ENCODE assay signal across 18 cellular contexts in genomic region chr19:43481701-43482100, GRCh38. TPM values are rescaled to one million over a fixed set of nuclear protein-coding genes. Genes with fewer than 3 reads are reported as not detected.
DNase-seq lines count a peak whose midpoint lies in the region; ATAC-seq and TF ChIP-seq lines count a peak whose summit lies in the region.
"Had no signal": no experiment of that assay in that cellular context is flagged by ENCODE, and none has a peak within 500 bp of the region (broad histone marks: within the 10 kb centered on the region; RNA-seq: fewer than 3 reads in every experiment).

No MANE protein-coding gene starts in this region.

- no peaks in the 10 kb centered on the region for H3K27me3 Mint-ChIP-seq in Caco-2 (ENCODE audit: insufficient read depth, unreplicated experiment)
- H3K27me3 Mint-ChIP-seq in nephron progenitor cell (ENCODE audit: low read depth, poor library complexity): no peaks in the 10 kb centered on the region
- H3K27me3 Mint-ChIP-seq: B cell had no signal

- WGBS in right lobe of liver (ENCODE audit: insufficient coverage, low coverage, low lambda C conversion rate, missing lambda C conversion rate): 89% methylated on average over 4 of the region's 6 CpGs

- no peaks in the 10 kb centered on the region for H3K9me3 ChIP-seq in Caco-2
- H3K9me3 ChIP-seq in right lobe of liver: no peaks in the 10 kb centered on the region
- no peaks in the 10 kb centered on the region for H3K9me3 ChIP-seq in OCI-LY7 (ENCODE audit: low read length)
- H3K9me3 ChIP-seq: BLaER1 treated with 17β-estradiol and CSF1 and Interleukin-3, amounts not matched to agents 10 nM and 100 nM; HAP-1 had no signal

- H2AFZ ChIP-seq in OCI-LY7 (ENCODE audit: low read length): no peak overlapping the region
- H2AFZ ChIP-seq: GM23248 had no signal

- ATAC-seq in esophagus mucosa (peak; percentile 4), right lobe of liver (no peak)

- H3K4me1 Mint-ChIP-seq in Caco-2 (ENCODE audit: low read depth, unreplicated experiment) (no peaks in the 10 kb centered on the region), nephron progenitor cell (peaks cover 5% of the 10 kb centered on the region)

- intact Hi-C loops in Caco-2 (cut with micrococcal nuclease; ENCODE audit: unreplicated experiment) (no loop called here), right lobe of liver (cut with DNase I) (no loop called here), OCI-LY7 (cut with micrococcal nuclease; ENCODE audit: unreplicated experiment) (no loop called here)

- TF ChIP-seq CTCF in Caco-2 (IDR thresholded peaks at IDR 0.05; ENCODE audit: insufficient read depth in 1 of 2, low read depth in 1 of 2, low read length in 1 of 2, severe bottlenecking in 1 of 2, unreplicated experiment in 1 of 2) (no peak), nephron progenitor cell (IDR thresholded peaks at IDR 0.05) (no peak), right lobe of liver (IDR thresholded peaks at IDR 0.05) (no peak), OCI-LY7 (conservative IDR thresholded peaks at IDR 0.05; ENCODE audit: low read length) (no peak)

- H3K79me2 ChIP-seq in OCI-LY7 (ENCODE audit: insufficient read depth, low read depth, low read length): no peaks in the 10 kb centered on the region

- peaks cover 15% of the 10 kb centered on the region for H3K36me3 Mint-ChIP-seq in Caco-2 (ENCODE audit: insufficient read depth, unreplicated experiment)
- H3K36me3 Mint-ChIP-seq in nephron progenitor cell (ENCODE audit: low read depth): peaks cover 10% of the 10 kb centered on the region

- H3K9me3 Mint-ChIP-seq in Caco-2 (ENCODE audit: unreplicated experiment) (no peaks in the 10 kb centered on the region), nephron progenitor cell (no peaks in the 10 kb centered on the region)

- CTCF ChIA-PET in Caco-2 (lab: Charles Lee) (no interaction called here), OCI-LY7 (lab: Charles Lee; ENCODE audit: unreplicated experiment) (no interaction called here)

- H3K27me3 ChIP-seq in Caco-2 (replicated peaks; ENCODE audit: control insufficient read depth, insufficient read depth, low read length): no peaks in the 10 kb centered on the region
- H3K27me3 ChIP-seq in right lobe of liver: no peaks in the 10 kb centered on the region
- H3K27me3 ChIP-seq: BLaER1 treated with 17β-estradiol and CSF1 and Interleukin-3, amounts not matched to agents 10 nM and 100 nM had no signal

- H3K9me2 ChIP-seq in OCI-LY7 (ENCODE audit: insufficient read depth, low read length): no peaks in the 10 kb centered on the region

- H3K27ac ChIP-seq in right lobe of liver (no peak overlapping the region), OCI-LY7 (ENCODE audit: low read depth, low read length, poor library complexity, severe bottlenecking) (no peak overlapping the region)
- H3K27ac ChIP-seq: BLaER1 treated with 17β-estradiol and CSF1 and Interleukin-3, amounts not matched to agents 10 nM and 100 nM; GM23248; HL-60 had no signal

- H3K27ac Mint-ChIP-seq in Caco-2 (ENCODE audit: unreplicated experiment): peak overlapping the region; percentile 20
- H3K27ac Mint-ChIP-seq in nephron progenitor cell: peak overlapping the region; percentile 79
- H3K27ac Mint-ChIP-seq: B cell had no signal

- H3K4me3 ChIP-seq in Caco-2 (ENCODE audit: low read depth, low read length) (no peak overlapping the region), right lobe of liver (no peak overlapping the region), OCI-LY7 (ENCODE audit: low read depth, low read length, poor library complexity, severe bottlenecking) (no peak overlapping the region)
- H3K4me3 ChIP-seq: BLaER1 treated with 17β-estradiol and CSF1 and Interleukin-3, amounts not matched to agents 10 nM and 100 nM; GM23248; HAP-1 had no signal

- DNase-seq in Caco-2: no peak
- DNase-seq in nephron progenitor cell: no peak
- DNase-seq in right lobe of liver: no peak
- DNase-seq in OCI-LY7 (ENCODE audit: low spot score): no peak
- no peak for DNase-seq in SW480 (ENCODE audit: low spot score)
- DNase-seq: DMS153, DMS79, GDM1, GM23248 had no signal

- no peaks in the 10 kb centered on the region for H3K4me1 ChIP-seq in Caco-2
- no peaks in the 10 kb centered on the region for H3K4me1 ChIP-seq in right lobe of liver
- H3K4me1 ChIP-seq in OCI-LY7 (ENCODE audit: insufficient read depth, low read length, poor library complexity, severe bottlenecking): no peaks in the 10 kb centered on the region
- H3K4me1 ChIP-seq: HAP-1 had no signal

- TF ChIP-seq POLR2A in right lobe of liver (IDR thresholded peaks at IDR 0.05): no peak

- H3K4me3 Mint-ChIP-seq in Caco-2 (ENCODE audit: unreplicated experiment) (no peak overlapping the region), nephron progenitor cell (no peak overlapping the region)
- H3K4me3 Mint-ChIP-seq: B cell had no signal

- H4K20me1 ChIP-seq in OCI-LY7 (ENCODE audit: insufficient read depth, low read length): no peaks in the 10 kb centered on the region
- H4K20me1 ChIP-seq: BLaER1 treated with 17β-estradiol and CSF1 and Interleukin-3, amounts not matched to agents 10 nM and 100 nM had no signal

- BruUV-seq in Caco-2 (replicated peaks; lab: Mats Ljungman, UMichigan) (no TSS peak), OCI-LY7 (replicated peaks; lab: Mats Ljungman, UMichigan) (no TSS peak)

- POLR2A ChIA-PET in Caco-2 (lab: Charles Lee) (no interaction called here), OCI-LY7 (lab: Charles Lee) (interaction anchor here (0.6 kb wide), 1 partner anchor 1519 kb away, joined by 5 read pairs; no protein-coding TSS in a partner anchor)

- H3K4me2 ChIP-seq in OCI-LY7 (ENCODE audit: low read length): no peak overlapping the region
- H3K4me2 ChIP-seq: BLaER1 treated with 17β-estradiol and CSF1 and Interleukin-3, amounts not matched to agents 10 nM and 100 nM had no signal

- H3K36me3 ChIP-seq in Caco-2 (ENCODE audit: control insufficient read depth, insufficient read depth, low read length) (no peaks in the 10 kb centered on the region), right lobe of liver (peaks cover 0 to 7% (median 3%) of the 10 kb centered on the region in 4 donors), OCI-LY7 (ENCODE audit: insufficient read depth, low read length) (no peaks in the 10 kb centered on the region)
- H3K36me3 ChIP-seq: HAP-1 had no signal

RNA-seq across cellular contexts. Expression of gene LYPD3, which starts 16.3 kb away (rescaled TPM):
- total RNA-seq in Caco-2 (2022): 1.3 and 2.2 TPM in 2 replicates
- total RNA-seq in esophagus mucosa: 739 TPM
- total RNA-seq in right lobe of liver: under 1 TPM in 4 of 6 experiments, not detected in 2; 0.20 to 0.28 (median 0.25) TPM
- not detected in 2 replicates for total RNA-seq in OCI-LY7 (2014; rRNA removed; shearing (Covaris generic))
- total RNA-seq in OCI-LY7 (2022): 0.42 TPM in 1 of 2 replicates, not detected in the other
- total RNA-seq: A172, GM23248, HT1080 had no signal

RNA-seq across cellular contexts. Expression of gene PHLDB3, which starts 22.8 kb away (rescaled TPM):
- total RNA-seq in Caco-2 (2022) (33.1 and 35.7 TPM in 2 replicates), esophagus mucosa (52.2 TPM), right lobe of liver (10 to 100 TPM in 5 of 6 experiments, 1 to 10 TPM in 1; 9.6 to 15.0 (median 11.1) TPM), OCI-LY7 (2022) (6.0 and 9.9 TPM in 2 replicates)
- 12.9 and 20.6 TPM in 2 replicates for total RNA-seq in OCI-LY7 (2014; rRNA removed; shearing (Covaris generic))

RNA-seq across cellular contexts. Expression of gene ETHE1, which starts 45.3 kb away (rescaled TPM):
- total RNA-seq in Caco-2 (2022): 39.6 and 42.5 TPM in 2 replicates
- 81.9 TPM for total RNA-seq in esophagus mucosa
- total RNA-seq in right lobe of liver: 10 to 100 TPM; 26.4 to 60.8 (median 46.3) TPM
- total RNA-seq in OCI-LY7 (2014; rRNA removed; shearing (Covaris generic)): 1.7 and 5.7 TPM in 2 replicates
- 6.2 and 6.4 TPM in 2 replicates for total RNA-seq in OCI-LY7 (2022)

RNA-seq across cellular contexts. Expression of gene ZNF575, which starts 51.3 kb away (rescaled TPM):
- total RNA-seq in Caco-2 (2022): 1.00 and 1.2 TPM in 2 replicates
- 0.72 TPM for total RNA-seq in esophagus mucosa
- under 1 TPM in 5 of 6 experiments, not detected in 1; 0.89 to 0.99 (median 0.95) TPM for total RNA-seq in right lobe of liver
- not detected in 2 replicates for total RNA-seq in OCI-LY7 (2014; rRNA removed; shearing (Covaris generic))
- 2.0 and 2.7 TPM in 2 replicates for total RNA-seq in OCI-LY7 (2022)
- total RNA-seq: Daoy, H4, HT1080 had no signal

Comparison
In these comparisons a context has a peak if more than half of its experiments do, and no peak if none do; other contexts are left out.
1. RNA of gene LYPD3, which starts 16.3 kb away (total RNA-seq): 739 TPM in esophagus mucosa (single experiment); 1.3 to 2.2 TPM in Caco-2, 0.20 to 0.28 TPM in right lobe of liver and 0.42 TPM in OCI-LY7; every median in the first group is over 100 times any median in the second.